ENCODE assay signal across 8 cellular contexts in genomic region chr20:34215711-34216381, GRCh38. TPM values are rescaled to one million over a fixed set of nuclear protein-coding genes. Genes with fewer than 3 reads are reported as not detected.
A peak's percentile ranks its signal among the peaks of the same experiment; 100 is the strongest.
DNase-seq lines count a peak whose midpoint lies in the region; ATAC-seq lines count a peak whose summit lies in the region.

No MANE protein-coding gene starts in this region.

- ATAC-seq in GM19397 (IDR thresholded peaks at IDR 0.05; ENCODE audit: unreplicated experiment): no peak

- H4K20me1 ChIP-seq in Karpas-422 (ENCODE audit: insufficient read depth, low read depth, low read length): no peaks in the 10 kb centered on the region

- no peaks in the 10 kb centered on the region for H3K4me1 ChIP-seq in Karpas-422 (ENCODE audit: low read length)

- H3K36me3 ChIP-seq in Karpas-422 (ENCODE audit: insufficient read depth, low read length): no peaks in the 10 kb centered on the region

- no peak overlapping the region for H3K9ac ChIP-seq in Karpas-422 (ENCODE audit: low read length)

- no peaks in the 10 kb centered on the region for H3K9me3 ChIP-seq in Karpas-422 (ENCODE audit: low read length)

- H3K27ac ChIP-seq in Karpas-422 (ENCODE audit: low read length): no peak overlapping the region

- no peaks in the 10 kb centered on the region for H3K79me2 ChIP-seq in Karpas-422 (ENCODE audit: low read length)

- peak; percentile 91 for DNase-seq in COLO668 (lab: John Stamatoyannopoulos, UW; ENCODE audit: unreplicated experiment)
- DNase-seq in M059J (ENCODE audit: low read depth): peak; percentile 94
- DNase-seq in SW 1271 (lab: John Stamatoyannopoulos, UW): peak; percentile 50 to 61
- DNase-seq in astrocyte of the hippocampus (ENCODE audit: low read depth, low spot score): peak; percentile 91
- DNase-seq in iPS DF 19.7 (ENCODE audit: low read depth, low spot score): peak; percentile 59
- DNase-seq in renal cortical epithelial cell (ENCODE audit: low read depth): peak; percentile 31
- no peak for DNase-seq in Karpas-422

- no peaks in the 10 kb centered on the region for H3K9me2 ChIP-seq in Karpas-422 (replicated peaks; ENCODE audit: insufficient read depth, low read length)

- no peak overlapping the region for H3K4me3 ChIP-seq in Karpas-422 (ENCODE audit: low read length)

- H3K27me3 ChIP-seq in Karpas-422 (ENCODE audit: low read length): no peaks in the 10 kb centered on the region

- H3K4me2 ChIP-seq in Karpas-422 (ENCODE audit: low read depth, low read length, poor library complexity, severe bottlenecking): no peak overlapping the region

- H2AFZ ChIP-seq in Karpas-422 (ENCODE audit: low read length): no peak overlapping the region

RNA-seq across cellular contexts. Expression of gene ASIP, which starts 25.4 kb away (rescaled TPM):
- not detected in 2 replicates for total RNA-seq in M059J (2014; rRNA removed; shearing (Covaris generic))
- not detected in 2 replicates for total RNA-seq in renal cortical epithelial cell
- total RNA-seq in Karpas-422 (2014; rRNA removed; shearing (Covaris generic); ENCODE audit: low replicate concordance): not detected in 2 replicates
